Comparison of ENCODE assay signal across 1 cellular context in the genomic region with DNA sequence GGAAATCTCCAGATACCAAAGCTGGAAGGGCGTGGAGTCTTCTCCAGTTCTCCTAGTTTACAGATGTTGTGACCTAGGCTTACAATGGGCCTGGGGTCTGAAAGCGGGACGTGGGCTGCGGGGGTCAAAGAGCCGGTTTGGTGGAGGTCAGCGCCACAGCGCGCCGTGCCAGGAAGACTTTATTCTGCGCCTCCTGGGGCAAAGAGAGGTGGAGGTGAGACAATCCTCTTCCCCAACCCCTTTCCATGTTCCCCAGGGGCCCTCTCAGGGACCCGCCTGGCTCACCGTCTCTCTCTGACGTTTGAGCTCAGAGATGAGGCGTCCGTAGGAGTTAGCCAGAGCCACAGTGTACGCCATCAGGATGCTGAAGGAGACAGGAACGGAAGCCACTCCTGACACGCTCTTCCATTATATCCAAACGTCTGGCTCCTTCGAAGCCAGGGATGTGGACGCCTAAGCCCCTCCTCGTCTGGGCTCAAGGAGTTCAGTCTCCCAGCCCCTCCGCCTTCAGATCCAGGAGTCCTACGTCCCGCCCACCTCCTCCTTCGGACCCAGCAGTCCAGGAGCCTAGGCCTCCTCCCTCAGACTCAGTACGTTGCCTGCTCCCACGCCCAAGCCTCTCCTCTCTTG.
TF ChIP-seq lines count a peak whose summit lies in the region.

No MANE protein-coding gene starts in this region.

TF ChIP-seq in WTC11, 78 proteins besides CTCF, POLR2A, EP300 and RAD21 (continued from another document):
- TF ChIP-seq, protein P1, sequence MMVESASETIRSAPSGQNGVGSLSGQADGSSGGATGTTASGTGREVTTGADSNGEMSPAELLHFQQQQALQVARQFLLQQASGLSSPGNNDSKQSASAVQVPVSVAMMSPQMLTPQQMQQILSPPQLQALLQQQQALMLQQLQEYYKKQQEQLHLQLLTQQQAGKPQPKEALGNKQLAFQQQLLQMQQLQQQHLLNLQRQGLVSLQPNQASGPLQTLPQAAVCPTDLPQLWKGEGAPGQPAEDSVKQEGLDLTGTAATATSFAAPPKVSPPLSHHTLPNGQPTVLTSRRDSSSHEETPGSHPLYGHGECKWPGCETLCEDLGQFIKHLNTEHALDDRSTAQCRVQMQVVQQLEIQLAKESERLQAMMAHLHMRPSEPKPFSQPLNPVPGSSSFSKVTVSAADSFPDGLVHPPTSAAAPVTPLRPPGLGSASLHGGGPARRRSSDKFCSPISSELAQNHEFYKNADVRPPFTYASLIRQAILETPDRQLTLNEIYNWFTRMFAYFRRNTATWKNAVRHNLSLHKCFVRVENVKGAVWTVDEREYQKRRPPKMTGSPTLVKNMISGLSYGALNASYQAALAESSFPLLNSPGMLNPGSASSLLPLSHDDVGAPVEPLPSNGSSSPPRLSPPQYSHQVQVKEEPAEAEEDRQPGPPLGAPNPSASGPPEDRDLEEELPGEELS (CRISPR knock-in tag; IDR thresholded peaks at IDR 0.05) = peak; percentile 37; the same call in 1 of the 2 replicates
- TF ChIP-seq GRHL2 (CRISPR knock-in tag; IDR thresholded peaks at IDR 0.05; ENCODE audit: insufficient replicate concordance, severe bottlenecking) (no peak), MYBL2 (CRISPR knock-in tag; IDR thresholded peaks at IDR 0.05) (no peak), ESRRA (CRISPR knock-in tag; IDR thresholded peaks at IDR 0.05; ENCODE audit: borderline replicate concordance) (no peak), SMAD4 (CRISPR knock-in tag; IDR thresholded peaks at IDR 0.05) (no peak), JAZF1 (CRISPR knock-in tag; IDR thresholded peaks at IDR 0.05) (no peak), NFYB (CRISPR knock-in tag; conservative IDR thresholded peaks at IDR 0.05; ENCODE audit: low read depth) (no peak)
- TF ChIP-seq, protein P2, sequence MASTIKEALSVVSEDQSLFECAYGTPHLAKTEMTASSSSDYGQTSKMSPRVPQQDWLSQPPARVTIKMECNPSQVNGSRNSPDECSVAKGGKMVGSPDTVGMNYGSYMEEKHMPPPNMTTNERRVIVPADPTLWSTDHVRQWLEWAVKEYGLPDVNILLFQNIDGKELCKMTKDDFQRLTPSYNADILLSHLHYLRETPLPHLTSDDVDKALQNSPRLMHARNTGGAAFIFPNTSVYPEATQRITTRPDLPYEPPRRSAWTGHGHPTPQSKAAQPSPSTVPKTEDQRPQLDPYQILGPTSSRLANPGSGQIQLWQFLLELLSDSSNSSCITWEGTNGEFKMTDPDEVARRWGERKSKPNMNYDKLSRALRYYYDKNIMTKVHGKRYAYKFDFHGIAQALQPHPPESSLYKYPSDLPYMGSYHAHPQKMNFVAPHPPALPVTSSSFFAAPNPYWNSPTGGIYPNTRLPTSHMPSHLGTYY (CRISPR knock-in tag; IDR thresholded peaks at IDR 0.05) = no peak
- TF ChIP-seq, protein P3, sequence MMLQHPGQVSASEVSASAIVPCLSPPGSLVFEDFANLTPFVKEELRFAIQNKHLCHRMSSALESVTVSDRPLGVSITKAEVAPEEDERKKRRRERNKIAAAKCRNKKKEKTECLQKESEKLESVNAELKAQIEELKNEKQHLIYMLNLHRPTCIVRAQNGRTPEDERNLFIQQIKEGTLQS (CRISPR knock-in tag; conservative IDR thresholded peaks at IDR 0.05) = no peak
- TF ChIP-seq, protein P4, sequence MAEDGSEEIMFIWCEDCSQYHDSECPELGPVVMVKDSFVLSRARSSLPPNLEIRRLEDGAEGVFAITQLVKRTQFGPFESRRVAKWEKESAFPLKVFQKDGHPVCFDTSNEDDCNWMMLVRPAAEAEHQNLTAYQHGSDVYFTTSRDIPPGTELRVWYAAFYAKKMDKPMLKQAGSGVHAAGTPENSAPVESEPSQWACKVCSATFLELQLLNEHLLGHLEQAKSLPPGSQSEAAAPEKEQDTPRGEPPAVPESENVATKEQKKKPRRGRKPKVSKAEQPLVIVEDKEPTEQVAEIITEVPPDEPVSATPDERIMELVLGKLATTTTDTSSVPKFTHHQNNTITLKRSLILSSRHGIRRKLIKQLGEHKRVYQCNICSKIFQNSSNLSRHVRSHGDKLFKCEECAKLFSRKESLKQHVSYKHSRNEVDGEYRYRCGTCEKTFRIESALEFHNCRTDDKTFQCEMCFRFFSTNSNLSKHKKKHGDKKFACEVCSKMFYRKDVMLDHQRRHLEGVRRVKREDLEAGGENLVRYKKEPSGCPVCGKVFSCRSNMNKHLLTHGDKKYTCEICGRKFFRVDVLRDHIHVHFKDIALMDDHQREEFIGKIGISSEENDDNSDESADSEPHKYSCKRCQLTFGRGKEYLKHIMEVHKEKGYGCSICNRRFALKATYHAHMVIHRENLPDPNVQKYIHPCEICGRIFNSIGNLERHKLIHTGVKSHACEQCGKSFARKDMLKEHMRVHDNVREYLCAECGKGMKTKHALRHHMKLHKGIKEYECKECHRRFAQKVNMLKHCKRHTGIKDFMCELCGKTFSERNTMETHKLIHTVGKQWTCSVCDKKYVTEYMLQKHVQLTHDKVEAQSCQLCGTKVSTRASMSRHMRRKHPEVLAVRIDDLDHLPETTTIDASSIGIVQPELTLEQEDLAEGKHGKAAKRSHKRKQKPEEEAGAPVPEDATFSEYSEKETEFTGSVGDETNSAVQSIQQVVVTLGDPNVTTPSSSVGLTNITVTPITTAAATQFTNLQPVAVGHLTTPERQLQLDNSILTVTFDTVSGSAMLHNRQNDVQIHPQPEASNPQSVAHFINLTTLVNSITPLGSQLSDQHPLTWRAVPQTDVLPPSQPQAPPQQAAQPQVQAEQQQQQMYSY (CRISPR knock-in tag; IDR thresholded peaks at IDR 0.05) = no peak
- TF ChIP-seq, protein P5, sequence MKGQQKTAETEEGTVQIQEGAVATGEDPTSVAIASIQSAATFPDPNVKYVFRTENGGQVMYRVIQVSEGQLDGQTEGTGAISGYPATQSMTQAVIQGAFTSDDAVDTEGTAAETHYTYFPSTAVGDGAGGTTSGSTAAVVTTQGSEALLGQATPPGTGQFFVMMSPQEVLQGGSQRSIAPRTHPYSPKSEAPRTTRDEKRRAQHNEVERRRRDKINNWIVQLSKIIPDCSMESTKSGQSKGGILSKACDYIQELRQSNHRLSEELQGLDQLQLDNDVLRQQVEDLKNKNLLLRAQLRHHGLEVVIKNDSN (CRISPR knock-in tag; IDR thresholded peaks at IDR 0.05) = no peak
